1 cellular context compared by ENCODE assay signal in the genomic region with DNA sequence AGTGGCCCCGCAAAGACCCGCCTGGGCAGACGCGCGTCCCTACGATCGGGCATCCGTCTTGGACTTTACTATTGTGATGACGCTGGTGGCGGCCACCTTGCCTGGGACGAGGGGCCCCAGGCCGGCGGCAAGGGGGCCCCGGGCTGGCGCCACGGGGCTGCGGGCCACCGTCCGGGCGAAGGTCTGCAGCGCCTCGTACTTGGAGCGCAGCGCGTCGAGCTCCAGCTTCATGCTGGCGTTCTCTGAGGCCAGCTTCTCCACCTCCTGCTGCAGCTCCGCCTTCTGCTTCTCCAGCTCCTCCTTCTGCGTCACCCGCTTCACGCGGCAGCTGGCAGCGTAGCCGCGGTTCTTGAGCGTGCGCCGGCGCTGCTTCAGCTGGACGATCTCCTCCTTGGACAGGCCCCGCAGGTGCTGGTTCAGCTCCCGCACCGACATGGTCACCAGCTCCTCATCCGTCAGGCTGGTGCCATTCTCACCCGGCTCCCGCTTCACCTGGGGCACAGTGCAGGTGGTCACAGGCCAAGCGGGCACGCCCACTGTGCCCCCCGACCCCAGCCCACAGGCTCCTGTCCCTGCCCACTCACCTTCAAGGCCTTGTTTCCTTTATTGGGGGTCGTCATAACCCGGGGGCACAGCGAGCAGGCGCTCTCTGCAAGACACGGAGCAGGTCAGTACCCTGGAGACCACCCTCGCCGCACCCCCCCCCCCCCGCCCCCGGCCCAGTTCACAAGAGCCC.
TF ChIP-seq lines count a peak whose summit lies in the region.

No MANE protein-coding gene starts in this region.

TF ChIP-seq in K562, 482 proteins besides CTCF, POLR2A, EP300 and RAD21 (continued from another document and continues in another):
- peak; percentile 56; the same call in 1 of the 2 replicates for TF ChIP-seq CUX1 (CRISPR knock-in tag; IDR thresholded peaks at IDR 0.05)
- TF ChIP-seq ETS1 (conservative IDR thresholded peaks at IDR 0.05; ENCODE audit: control insufficient read depth, low read depth, low read length): peak; percentile 89
- TF ChIP-seq, protein P1, sequence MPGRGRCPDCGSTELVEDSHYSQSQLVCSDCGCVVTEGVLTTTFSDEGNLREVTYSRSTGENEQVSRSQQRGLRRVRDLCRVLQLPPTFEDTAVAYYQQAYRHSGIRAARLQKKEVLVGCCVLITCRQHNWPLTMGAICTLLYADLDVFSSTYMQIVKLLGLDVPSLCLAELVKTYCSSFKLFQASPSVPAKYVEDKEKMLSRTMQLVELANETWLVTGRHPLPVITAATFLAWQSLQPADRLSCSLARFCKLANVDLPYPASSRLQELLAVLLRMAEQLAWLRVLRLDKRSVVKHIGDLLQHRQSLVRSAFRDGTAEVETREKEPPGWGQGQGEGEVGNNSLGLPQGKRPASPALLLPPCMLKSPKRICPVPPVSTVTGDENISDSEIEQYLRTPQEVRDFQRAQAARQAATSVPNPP (IDR thresholded peaks at IDR 0.05; ENCODE audit: borderline replicate concordance, insufficient read depth, insufficient read length): no peak
- TF ChIP-seq TGIF2 (CRISPR knock-in tag; IDR thresholded peaks at IDR 0.05): 0 out of 2 replicates have a peak, but pooled peaks have one; percentile 26
- TF ChIP-seq ZNF780A (CRISPR knock-in tag; IDR thresholded peaks at IDR 0.05): no peak
- TF ChIP-seq RCOR1 (IDR thresholded peaks at IDR 0.05; ENCODE audit: borderline replicate concordance in 1 of 2, low read depth in 2 of 2, low read length in 2 of 2): no peak
- TF ChIP-seq MAFK (IDR thresholded peaks at IDR 0.05; ENCODE audit: low read length): no peak
- no peak for TF ChIP-seq FOXJ3 (CRISPR knock-in tag; IDR thresholded peaks at IDR 0.05)
- peak; percentile 60 for TF ChIP-seq DACH1 (IDR thresholded peaks at IDR 0.05; ENCODE audit: partially characterized antibody)
- no peak; the same call in 1 of the 2 replicates for TF ChIP-seq EGR1 (conservative IDR thresholded peaks at IDR 0.05)
- TF ChIP-seq PHF21A (IDR thresholded peaks at IDR 0.05; ENCODE audit: borderline replicate concordance, low read depth): no peak
- no peak for TF ChIP-seq HDGF (IDR thresholded peaks at IDR 0.05)
- TF ChIP-seq GABPA (tag; conservative IDR thresholded peaks at IDR 0.05; ENCODE audit: low read depth): no peak
- peak; percentile 90 for TF ChIP-seq MGA (IDR thresholded peaks at IDR 0.05)
- peak; percentile 80 for TF ChIP-seq RBFOX2 (IDR thresholded peaks at IDR 0.05; ENCODE audit: low read depth, low read length)
- no peak for TF ChIP-seq RUNX1 (IDR thresholded peaks at IDR 0.05; ENCODE audit: low read depth)
- TF ChIP-seq, protein P2, sequence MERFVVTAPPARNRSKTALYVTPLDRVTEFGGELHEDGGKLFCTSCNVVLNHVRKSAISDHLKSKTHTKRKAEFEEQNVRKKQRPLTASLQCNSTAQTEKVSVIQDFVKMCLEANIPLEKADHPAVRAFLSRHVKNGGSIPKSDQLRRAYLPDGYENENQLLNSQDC (CRISPR knock-in tag; IDR thresholded peaks at IDR 0.05): no peak
- TF ChIP-seq NBN (IDR thresholded peaks at IDR 0.05; ENCODE audit: low read depth): no peak
- TF ChIP-seq, protein P3, sequence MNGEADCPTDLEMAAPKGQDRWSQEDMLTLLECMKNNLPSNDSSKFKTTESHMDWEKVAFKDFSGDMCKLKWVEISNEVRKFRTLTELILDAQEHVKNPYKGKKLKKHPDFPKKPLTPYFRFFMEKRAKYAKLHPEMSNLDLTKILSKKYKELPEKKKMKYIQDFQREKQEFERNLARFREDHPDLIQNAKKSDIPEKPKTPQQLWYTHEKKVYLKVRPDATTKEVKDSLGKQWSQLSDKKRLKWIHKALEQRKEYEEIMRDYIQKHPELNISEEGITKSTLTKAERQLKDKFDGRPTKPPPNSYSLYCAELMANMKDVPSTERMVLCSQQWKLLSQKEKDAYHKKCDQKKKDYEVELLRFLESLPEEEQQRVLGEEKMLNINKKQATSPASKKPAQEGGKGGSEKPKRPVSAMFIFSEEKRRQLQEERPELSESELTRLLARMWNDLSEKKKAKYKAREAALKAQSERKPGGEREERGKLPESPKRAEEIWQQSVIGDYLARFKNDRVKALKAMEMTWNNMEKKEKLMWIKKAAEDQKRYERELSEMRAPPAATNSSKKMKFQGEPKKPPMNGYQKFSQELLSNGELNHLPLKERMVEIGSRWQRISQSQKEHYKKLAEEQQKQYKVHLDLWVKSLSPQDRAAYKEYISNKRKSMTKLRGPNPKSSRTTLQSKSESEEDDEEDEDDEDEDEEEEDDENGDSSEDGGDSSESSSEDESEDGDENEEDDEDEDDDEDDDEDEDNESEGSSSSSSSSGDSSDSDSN (IDR thresholded peaks at IDR 0.05; ENCODE audit: borderline replicate concordance in 1 of 2, low read depth in 2 of 2, low read length in 2 of 2): peak in 1 of 2 experiments; percentile 58; a peak in 2 of 4 replicates
- peak; percentile 22; the same call in 1 of the 2 replicates for TF ChIP-seq MTA3 (IDR thresholded peaks at IDR 0.05; ENCODE audit: borderline replicate concordance)
- TF ChIP-seq TAF7 (tag; IDR thresholded peaks at IDR 0.05): no peak
- 0 out of 2 replicates have a peak, but pooled peaks have one; percentile 2 for TF ChIP-seq MBD1 (CRISPR knock-in tag; IDR thresholded peaks at IDR 0.05)
